ENCODE assay signal across 18 cellular contexts in genomic region chr11:125372911-125373310, GRCh38.
"Had no signal": no experiment of that assay in that cellular context is flagged by ENCODE, and none has a peak within 500 bp of the region (broad histone marks: within the 10 kb centered on the region; RNA-seq: fewer than 3 reads in every experiment).

No MANE protein-coding gene starts in this region.

- H3K4me3 Mint-ChIP-seq: activated CD8-positive, alpha-beta T cell treated with anti-CD3 and anti-CD28 coated beads, Interleukin-2, amount 10 ng/mL, durations not matched to agents 7 days and 5 days; central memory CD8-positive, alpha-beta T cell; naive thymus-derived CD8-positive, alpha-beta T cell; stimulated activated naive B cell treated with anti-CD40 and anti-IgM and Interleukin-4, amounts not matched to agents 10 μg/mL and 1 μg/mL and 100 μg/mL, for 72 hours; WTC11 had no signal

- H3K27me3 ChIP-seq: body of pancreas, tibial nerve had no signal

- H3K27ac ChIP-seq: tibial nerve had no signal

- H3K36me3 Mint-ChIP-seq: activated naive CD4-positive, alpha-beta T cell treated with anti-CD3 and anti-CD28 coated beads, Interleukin-2, amount 50 U/mL, for 72 hours; naive thymus-derived CD8-positive, alpha-beta T cell; stimulated activated naive B cell treated with anti-CD40 and anti-IgM and Interleukin-4, amounts not matched to agents 10 μg/mL and 1 μg/mL and 100 μg/mL, for 72 hours; WTC11 had no signal

- DNase-seq: activated CD4-positive, alpha-beta T cell treated with anti-CD3 and anti-CD28 coated beads for 4 hours; activated CD8-positive, alpha-beta memory T cell treated with anti-CD3 and anti-CD28 coated beads, Interleukin-2, amount 50 U/mL, for 4 hours; activated CD8-positive, alpha-beta T cell treated with anti-CD3 and anti-CD28 coated beads, Interleukin-2, amount 10 ng/mL, durations not matched to agents 7 days and 5 days; activated gamma-delta T cell; activated T-cell treated with anti-CD3 and anti-CD28 coated beads, Interleukin-2, amount 50 U/mL, for 48 hours; amniotic stem cell; body of pancreas; effector memory CD4-positive, alpha-beta T cell; foreskin melanocyte; head of caudate nucleus; stimulated activated CD4-positive, alpha-beta T cell treated with anti-CD3 and anti-CD28 coated beads, Interleukin-4, amount 100 ng/mL, for 1 hour; stimulated activated naive B cell treated with anti-CD40 and anti-IgM and Interleukin-4, amounts not matched to agents 10 μg/mL and 1 μg/mL and 100 μg/mL, for 72 hours; SW 1271 had no signal

- H3K4me1 Mint-ChIP-seq: central memory CD8-positive, alpha-beta T cell had no signal

- H3K4me3 ChIP-seq: body of pancreas, tibial nerve had no signal

- H3K9me3 Mint-ChIP-seq: activated naive CD4-positive, alpha-beta T cell treated with anti-CD3 and anti-CD28 coated beads, Interleukin-2, amount 50 U/mL, for 72 hours; central memory CD8-positive, alpha-beta T cell; naive thymus-derived CD8-positive, alpha-beta T cell; stimulated activated naive B cell treated with anti-CD40 and anti-IgM and Interleukin-4, amounts not matched to agents 10 μg/mL and 1 μg/mL and 100 μg/mL, for 72 hours; WTC11 had no signal

- H3K9me3 ChIP-seq: body of pancreas, tibial nerve had no signal

- ATAC-seq: activated CD8-positive, alpha-beta T cell treated with anti-CD3 and anti-CD28 coated beads, Interleukin-2, amount 10 ng/mL, durations not matched to agents 7 days and 5 days; activated naive CD4-positive, alpha-beta T cell treated with anti-CD3 and anti-CD28 coated beads, Interleukin-2, amount 50 U/mL, for 72 hours; body of pancreas; naive thymus-derived CD8-positive, alpha-beta T cell; stimulated activated naive B cell treated with anti-CD40 and anti-IgM and Interleukin-4, amounts not matched to agents 10 μg/mL and 1 μg/mL and 100 μg/mL, for 72 hours; WTC11 had no signal

- H3K27ac Mint-ChIP-seq: activated CD8-positive, alpha-beta T cell treated with anti-CD3 and anti-CD28 coated beads, Interleukin-2, amount 10 ng/mL, durations not matched to agents 7 days and 5 days; activated naive CD4-positive, alpha-beta T cell treated with anti-CD3 and anti-CD28 coated beads, Interleukin-2, amount 50 U/mL, for 72 hours; naive thymus-derived CD8-positive, alpha-beta T cell; stimulated activated naive B cell treated with anti-CD40 and anti-IgM and Interleukin-4, amounts not matched to agents 10 μg/mL and 1 μg/mL and 100 μg/mL, for 72 hours; WTC11 had no signal
